ENCODE assay signal across 16 cellular contexts in genomic region chr3:103025880-103026279, GRCh38.
DNase-seq lines count a peak whose midpoint lies in the region; ATAC-seq, FAIRE-seq and TF ChIP-seq lines count a peak whose summit lies in the region.
"Had no signal": no experiment of that assay in that cellular context is flagged by ENCODE, and none has a peak within 500 bp of the region (broad histone marks: within the 10 kb centered on the region; RNA-seq: fewer than 3 reads in every experiment).

No MANE protein-coding gene starts in this region.

- ATAC-seq in GM18907 (IDR thresholded peaks at IDR 0.05; ENCODE audit: unreplicated experiment), result peak; percentile 45
- ATAC-seq in GM19397 (IDR thresholded peaks at IDR 0.05; ENCODE audit: unreplicated experiment), result no peak
- ATAC-seq in HepG2, result no peak
- ATAC-seq in GM18505 (IDR thresholded peaks at IDR 0.05; ENCODE audit: unreplicated experiment), result no peak
- ATAC-seq: K562 had no signal

- H3K27me3 ChIP-seq in HepG2 (ENCODE audit: control insufficient read depth in 1 of 2, insufficient read depth in 2 of 2, low read length in 2 of 2), result no peaks in the 10 kb centered on the region
- H3K27me3 ChIP-seq: BLaER1 had no signal

- no peak overlapping the region for H3K4me3 ChIP-seq in HepG2 (replicated peaks in 1 of 3; ENCODE audit: insufficient read depth in 1 of 3, low read depth in 2 of 3, low read length in 3 of 3)
- H3K4me3 ChIP-seq: BLaER1, HAP-1, K562 had no signal

- DNase-seq in GM18507 (ENCODE audit: extremely low spot score, insufficient read length, low read depth) (no peak), OCI-M1 (lab: John Stamatoyannopoulos, UW) (peak; percentile 6), HepG2 (ENCODE audit: low spot score) (no peak), DMS 273 treated with DMSO at 0.1 percent for 48 hours (lab: John Stamatoyannopoulos, UW) (no peak)
- DNase-seq: 8988T; CD4-positive, alpha-beta memory T cell; DMS79 treated with DMSO at 0.1 percent for 48 hours; GF-D8; IMR-90 had no signal

- no peaks in the 10 kb centered on the region for H3K4me1 ChIP-seq in HepG2 (ENCODE audit: insufficient read depth, low read length)
- H3K4me1 ChIP-seq: BLaER1, HAP-1 had no signal

- H4K20me1 ChIP-seq in HepG2 (ENCODE audit: insufficient read depth, low read length), result no peaks in the 10 kb centered on the region
- H4K20me1 ChIP-seq: BLaER1 had no signal

- no peak overlapping the region for H3K9ac ChIP-seq in HepG2 (ENCODE audit: insufficient read depth, low read depth, low read length)
- H3K9ac ChIP-seq: BLaER1 had no signal

- CTCF ChIA-PET in HepG2 (lab: Yijun Ruan, JAX; ENCODE audit: low intra/inter-chr PET ratio, low total read pairs), result no interaction called here

- intact Hi-C loops in HepG2 (cut with micrococcal nuclease; ENCODE audit: unreplicated experiment), result no loop called here

- FAIRE-seq in GM18507 (lab: Jason Lieb, UNC), result peak; percentile 5
- FAIRE-seq in HepG2 (lab: Jason Lieb, UNC), result no peak
- FAIRE-seq: K562 had no signal

- H3K9me3 ChIP-seq in HepG2 (ENCODE audit: low read length), result peaks cover 8% of the 10 kb centered on the region; the same call in 1 of the 2 replicates
- H3K9me3 ChIP-seq: BLaER1, HAP-1 had no signal

- in situ Hi-C loops in HepG2 (cut with HindIII; ENCODE audit: extremely low pct_ligation_motif_present, low pct_unique_long_range_greater_than_20kb), result no loop called here

- H3K4me2 ChIP-seq in HepG2 (ENCODE audit: low read depth, low read length), result no peak overlapping the region
- H3K4me2 ChIP-seq: BLaER1 had no signal

- no peaks in the 10 kb centered on the region for H3K36me3 ChIP-seq in HepG2 (replicated peaks in 1 of 2; ENCODE audit: control insufficient read depth in 1 of 2, insufficient read depth in 2 of 2, low read length in 2 of 2)
- H3K36me3 ChIP-seq: BLaER1, HAP-1 had no signal

- no peak for TF ChIP-seq RAD21 in HepG2 (CRISPR knock-in tag; IDR thresholded peaks at IDR 0.05)

- POLR2A ChIA-PET in HepG2 (lab: Yijun Ruan, JAX), result no interaction called here

- TF ChIP-seq POLR2A in HepG2 (IDR thresholded peaks at IDR 0.05; ENCODE audit: insufficient read depth in 1 of 2, low read depth in 2 of 2, low read length in 2 of 2), result no peak
- no peak for TF ChIP-seq POLR2A in GM18505 (IDR thresholded peaks at IDR 0.05; ENCODE audit: borderline replicate concordance, extremely low read depth, insufficient read depth, insufficient read length)

- H3K79me2 ChIP-seq in HepG2 (ENCODE audit: insufficient read depth, low read length), result no peaks in the 10 kb centered on the region

- no peak overlapping the region for H2AFZ ChIP-seq in HepG2 (ENCODE audit: low read length)

- H3K27ac ChIP-seq in HepG2 (ENCODE audit: extremely low read length, insufficient read depth, low read length), result no peak overlapping the region
- H3K27ac ChIP-seq: BLaER1, HL-60 had no signal

- no peak for TF ChIP-seq EP300 in HepG2 (IDR thresholded peaks at IDR 0.05; ENCODE audit: low read depth in 2 of 2, low read length in 2 of 2)
- TF ChIP-seq EP300 in HepG2 (CRISPR knock-in tag; IDR thresholded peaks at IDR 0.05; ENCODE audit: borderline replicate concordance), result no peak

- no TSS peak for BruUV-seq in HepG2 (replicated peaks; lab: Mats Ljungman, UMichigan)

- TF ChIP-seq CTCF in HepG2 (CRISPR knock-in tag; IDR thresholded peaks at IDR 0.05), result no peak

TF ChIP-seq in HepG2, 621 proteins besides CTCF, POLR2A, EP300 and RAD21:
- no peak for TF ChIP-seq SCMH1 (CRISPR knock-in tag; IDR thresholded peaks at IDR 0.05; ENCODE audit: borderline replicate concordance)
- TF ChIP-seq ZNF761 (CRISPR knock-in tag; conservative IDR thresholded peaks at IDR 0.05), result no peak
- no peak for TF ChIP-seq RBAK (CRISPR knock-in tag; IDR thresholded peaks at IDR 0.05)
- no peak for TF ChIP-seq ZBTB10 (CRISPR knock-in tag; IDR thresholded peaks at IDR 0.05; ENCODE audit: borderline replicate concordance)
- no peak for TF ChIP-seq NR3C1 (CRISPR knock-in tag; IDR thresholded peaks at IDR 0.05)
- TF ChIP-seq ZNF891 (CRISPR knock-in tag; IDR thresholded peaks at IDR 0.05), result no peak
- TF ChIP-seq ZNF672 (CRISPR knock-in tag; IDR thresholded peaks at IDR 0.05), result no peak
- TF ChIP-seq NR2F2 (IDR thresholded peaks at IDR 0.05; ENCODE audit: borderline replicate concordance, low read depth), result no peak
- TF ChIP-seq GPBP1L1 (CRISPR knock-in tag; IDR thresholded peaks at IDR 0.05), result no peak
- no peak for TF ChIP-seq ATM (IDR thresholded peaks at IDR 0.05; ENCODE audit: borderline replicate concordance)
- TF ChIP-seq HOMEZ (CRISPR knock-in tag; IDR thresholded peaks at IDR 0.05; ENCODE audit: low read depth), result no peak
- TF ChIP-seq ZSCAN9 (CRISPR knock-in tag; IDR thresholded peaks at IDR 0.05; ENCODE audit: borderline replicate concordance), result no peak
- no peak for TF ChIP-seq E2F2 (CRISPR knock-in tag; IDR thresholded peaks at IDR 0.05; ENCODE audit: borderline replicate concordance)
- no peak for TF ChIP-seq ZNF296 (CRISPR knock-in tag; conservative IDR thresholded peaks at IDR 0.05)
